20 cellular contexts compared by ENCODE assay signal in the genomic region with DNA sequence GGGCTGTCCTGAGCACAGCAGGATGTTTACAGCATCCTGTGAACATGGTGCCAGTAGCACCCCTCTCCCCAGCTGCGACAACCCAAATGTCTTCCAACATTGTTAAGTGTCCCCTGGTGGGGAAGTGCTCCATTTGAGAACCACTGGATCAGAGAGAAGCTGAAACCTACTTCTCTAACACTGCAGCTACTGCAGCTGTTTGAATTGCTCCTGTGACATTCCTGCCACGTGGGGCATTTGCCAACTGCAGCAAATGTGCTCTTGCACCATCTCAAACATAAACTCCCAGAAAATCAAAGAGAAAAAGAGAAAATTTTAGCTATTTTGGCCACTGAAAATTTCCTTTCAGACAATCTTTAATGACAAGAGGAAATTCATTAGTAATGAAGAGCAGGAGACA. TPM values are rescaled to one million over a fixed set of nuclear protein-coding genes. Genes with fewer than 3 reads are reported as not detected.
DNase-seq lines count a peak whose midpoint lies in the region; ATAC-seq, FAIRE-seq and TF ChIP-seq lines count a peak whose summit lies in the region.
"Had no signal": no experiment of that assay in that cellular context is flagged by ENCODE, and none has a peak within 500 bp of the region (broad histone marks: within the 10 kb centered on the region; RNA-seq: fewer than 3 reads in every experiment).

No MANE protein-coding gene starts in this region.

- no peak overlapping the region for H3K27ac Mint-ChIP-seq in type B pancreatic cell
- H3K27ac Mint-ChIP-seq: T-helper 1 cell treated with Interleukin-12 subunit alpha and Interleukin-12 subunit beta and Interleukin-4 antibody, amounts not matched to agents 30 μg/mL and 1 μg/mL, for 36 hours had no signal

- no peak for TF ChIP-seq POLR2A in HepG2 (IDR thresholded peaks at IDR 0.05; ENCODE audit: insufficient read depth in 1 of 2, low read depth in 2 of 2, low read length in 2 of 2)

- in situ Hi-C loops in brain microvascular endothelial cell (cut with HindIII; ENCODE audit: low pct_ligation_motif_present, low sequenced_read_pairs) (no loop called here), HepG2 (cut with HindIII; ENCODE audit: extremely low pct_ligation_motif_present, low pct_unique_long_range_greater_than_20kb) (no loop called here)

- TF ChIP-seq EP300 in HepG2 (IDR thresholded peaks at IDR 0.05; ENCODE audit: low read depth in 2 of 2, low read length in 2 of 2) (no peak), HepG2 (CRISPR knock-in tag; IDR thresholded peaks at IDR 0.05; ENCODE audit: borderline replicate concordance) (no peak)

- no peaks in the 10 kb centered on the region for H3K79me2 ChIP-seq in HepG2 (ENCODE audit: insufficient read depth, low read length)

- H3K36me3 ChIP-seq in heart right ventricle, result peaks cover 0 to 12% (median 0%) of the 10 kb centered on the region in 9 donors
- H3K36me3 ChIP-seq in brain microvascular endothelial cell (replicated peaks), result no peaks in the 10 kb centered on the region
- no peaks in the 10 kb centered on the region for H3K36me3 ChIP-seq in HepG2 (replicated peaks in 1 of 2; ENCODE audit: control insufficient read depth in 1 of 2, insufficient read depth in 2 of 2, low read length in 2 of 2)
- H3K36me3 ChIP-seq: upper lobe of left lung had no signal

- no TSS peak for BruUV-seq in HepG2 (replicated peaks; lab: Mats Ljungman, UMichigan)

- DNase-seq in heart right ventricle (no peak), right cardiac atrium (no peak), brain microvascular endothelial cell (no peak), HepG2 (ENCODE audit: low spot score) (peak; percentile 32), type B pancreatic cell (ENCODE audit: extremely low spot score, unreplicated experiment) (no peak), dorsolateral prefrontal cortex (no peak)
- DNase-seq: activated CD4-positive, alpha-beta T cell treated with anti-CD3 and anti-CD28 coated beads, Interleukin-2, amount 50 U/mL, for 4 hours; activated gamma-delta T cell treated with Interleukin-2 at 50 U/mL for 16 hours; DND-41; NCI-H1092 treated with DMSO at 0.1 percent for 48 hours; NCI-H226; stimulated activated CD4-positive, alpha-beta T cell treated with anti-CD3 and anti-CD28 coated beads, Interleukin-15, amount 100 ng/mL, for 24 hours; stimulated activated CD8-positive, alpha-beta memory T cell treated with anti-CD3 and anti-CD28 coated beads, Interleukin-4, amount 100 ng/mL, for 48 hours; upper lobe of left lung had no signal

- POLR2A ChIA-PET in HepG2 (lab: Yijun Ruan, JAX), result no interaction called here

- no peak overlapping the region for H3K4me3 Mint-ChIP-seq in type B pancreatic cell
- H3K4me3 Mint-ChIP-seq: central memory CD8-positive, alpha-beta T cell; T-helper 1 cell treated with Interleukin-12 subunit alpha and Interleukin-12 subunit beta and Interleukin-4 antibody, amounts not matched to agents 30 μg/mL and 1 μg/mL, for 36 hours had no signal

- CTCF ChIA-PET in HepG2 (lab: Yijun Ruan, JAX; ENCODE audit: low intra/inter-chr PET ratio, low total read pairs), result no interaction called here

- H3K4me3 ChIP-seq in heart right ventricle (no peak overlapping the region), right cardiac atrium (ENCODE audit: low read length) (no peak overlapping the region), brain microvascular endothelial cell (ENCODE audit: low read depth, low read length) (no peak overlapping the region), HepG2 (replicated peaks in 1 of 3; ENCODE audit: insufficient read depth in 1 of 3, low read depth in 2 of 3, low read length in 3 of 3) (no peak overlapping the region), dorsolateral prefrontal cortex (no peak overlapping the region)
- H3K4me3 ChIP-seq: upper lobe of left lung had no signal

- peaks cover 12% of the 10 kb centered on the region for H3K4me1 Mint-ChIP-seq in type B pancreatic cell (ENCODE audit: unreplicated experiment)
- H3K4me1 Mint-ChIP-seq: central memory CD8-positive, alpha-beta T cell had no signal

- no peak overlapping the region for H3K9ac ChIP-seq in HepG2 (ENCODE audit: insufficient read depth, low read depth, low read length)

- ATAC-seq in heart right ventricle (no peak), right cardiac atrium (no peak), HepG2 (peak; percentile 74), HG02571 (IDR thresholded peaks at IDR 0.05; ENCODE audit: unreplicated experiment) (no peak), GM19035 (IDR thresholded peaks at IDR 0.05; ENCODE audit: unreplicated experiment) (no peak)

- FAIRE-seq in HepG2 (lab: Jason Lieb, UNC), result no peak
- FAIRE-seq: islet of Langerhans had no signal

- H3K4me1 ChIP-seq in heart right ventricle (peaks cover 0 to 22% (median 3%) of the 10 kb centered on the region in 9 donors), right cardiac atrium (ENCODE audit: control insufficient read depth, insufficient read depth, low read length) (no peaks in the 10 kb centered on the region), HepG2 (ENCODE audit: insufficient read depth, low read length) (peaks cover 20% of the 10 kb centered on the region)

- H2AFZ ChIP-seq in HepG2 (ENCODE audit: low read length), result no peak overlapping the region

- H3K27me3 ChIP-seq in heart right ventricle (no peaks in the 10 kb centered on the region), right cardiac atrium (ENCODE audit: control insufficient read depth, insufficient read depth) (no peaks in the 10 kb centered on the region), brain microvascular endothelial cell (replicated peaks) (no peaks in the 10 kb centered on the region), HepG2 (ENCODE audit: control insufficient read depth in 1 of 2, insufficient read depth in 2 of 2, low read length in 2 of 2) (peaks cover 0 to 2% of the 10 kb centered on the region in 2 experiments; a peak in 1 of 5 replicates), dorsolateral prefrontal cortex (no peaks in the 10 kb centered on the region)
- H3K27me3 ChIP-seq: upper lobe of left lung had no signal

- 53 to 58% methylated on average over 2 of the region's 2 CpGs for WGBS in heart right ventricle, 2 donors
- 52% methylated on average over 2 of the region's 2 CpGs for WGBS in right cardiac atrium
- 32% methylated on average over 2 of the region's 2 CpGs for WGBS in HepG2 (ENCODE audit: low lambda C conversion rate)

- H3K27me3 Mint-ChIP-seq in type B pancreatic cell, result no peaks in the 10 kb centered on the region
- H3K27me3 Mint-ChIP-seq: central memory CD8-positive, alpha-beta T cell had no signal

- no peaks in the 10 kb centered on the region for H3K9me3 Mint-ChIP-seq in type B pancreatic cell
- H3K9me3 Mint-ChIP-seq: central memory CD8-positive, alpha-beta T cell; T-helper 1 cell treated with Interleukin-12 subunit alpha and Interleukin-12 subunit beta and Interleukin-4 antibody, amounts not matched to agents 30 μg/mL and 1 μg/mL, for 36 hours had no signal

- H4K20me1 ChIP-seq in HepG2 (ENCODE audit: insufficient read depth, low read length), result no peaks in the 10 kb centered on the region

- H3K4me2 ChIP-seq in HepG2 (ENCODE audit: low read depth, low read length), result no peak overlapping the region

- H3K36me3 Mint-ChIP-seq in type B pancreatic cell, result no peaks in the 10 kb centered on the region

- H3K9me3 ChIP-seq in heart right ventricle, result no peaks in the 10 kb centered on the region
- no peaks in the 10 kb centered on the region for H3K9me3 ChIP-seq in right cardiac atrium (ENCODE audit: control insufficient read depth, low read length)
- no peaks in the 10 kb centered on the region for H3K9me3 ChIP-seq in HepG2 (ENCODE audit: low read length)
- H3K9me3 ChIP-seq: upper lobe of left lung had no signal

- intact Hi-C loops in heart right ventricle (cut with DNase I), result no loop called here
- intact Hi-C loops in right cardiac atrium (cut with DNase I), result no loop called here
- intact Hi-C loops in HepG2 (cut with micrococcal nuclease; ENCODE audit: unreplicated experiment), result no loop called here
- intact Hi-C loops in dorsolateral prefrontal cortex (cut with DNase I), result no loop called here

- TF ChIP-seq CTCF in heart right ventricle (IDR thresholded peaks at IDR 0.05), result peak in 5 of 9 donors; percentile 18 to 43 (median 34)
- TF ChIP-seq CTCF in brain microvascular endothelial cell (IDR thresholded peaks at IDR 0.05; ENCODE audit: low read depth, low read length, missing control alignments), result peak; percentile 35
- peak; percentile 52 for TF ChIP-seq CTCF in HepG2 (CRISPR knock-in tag; IDR thresholded peaks at IDR 0.05)
- peak; percentile 35 for TF ChIP-seq CTCF in type B pancreatic cell (conservative IDR thresholded peaks at IDR 0.05)
- TF ChIP-seq CTCF in dorsolateral prefrontal cortex (IDR thresholded peaks at IDR 0.05 in 54 of 56, conservative IDR thresholded peaks at IDR 0.05 in 2 of 56; ENCODE audit: low read depth in 1 of 56, partially characterized antibody in 56 of 56), result no peak

- H3K27ac ChIP-seq in heart right ventricle (no peak overlapping the region), right cardiac atrium (ENCODE audit: low read length) (no peak overlapping the region), brain microvascular endothelial cell (no peak overlapping the region), HepG2 (ENCODE audit: extremely low read length, insufficient read depth, low read length) (no peak overlapping the region), dorsolateral prefrontal cortex (no peak overlapping the region)
- H3K27ac ChIP-seq: upper lobe of left lung had no signal

- no peak for TF ChIP-seq RAD21 in HepG2 (CRISPR knock-in tag; IDR thresholded peaks at IDR 0.05)

RNA-seq across cellular contexts. Expression of gene SLC2A5, which starts 11.0 kb away (rescaled TPM):
- total RNA-seq in heart right ventricle (10 to 100 TPM in 1 of 10 donors, 1 to 10 TPM in 9; 1.3 to 15.6 (median 4.3) TPM), right cardiac atrium (1 to 10 TPM in 3 of 4 donors, under 1 TPM in 1; 0.93 to 3.6 (median 2.7) TPM), HepG2 (2016; rRNA removed; fragmentation: Illumina TruSeq; extraction: Trizol) (0.04 TPM in 1 of 2 replicates, not detected in the other), type B pancreatic cell (ENCODE audit: low replicate concordance) (2.7 and 10.7 TPM in 2 replicates), dorsolateral prefrontal cortex (10 to 100 TPM in 99 of 120 experiments, 1 to 10 TPM in 21; 2.9 to 56.3 (median 15.9) TPM)
- polyA plus RNA-seq in heart right ventricle (1 to 10 TPM in 1 of 2 donors, under 1 TPM in 1; 0.39 to 1.7 TPM), right cardiac atrium (2.2 TPM), HepG2 (2011; rRNA removed) (0.54 and 0.80 TPM in 2 replicates)
- not detected in 2 replicates for total RNA-seq in HepG2 (2016; cell fraction: cytosol; rRNA removed; fragmentation: Illumina TruSeq; extraction: Trizol; ENCODE audit: low read depth)
- not detected in 2 replicates for total RNA-seq in HepG2 (2016; cell fraction: insoluble cytoplasmic fraction; rRNA removed; fragmentation: Illumina TruSeq; extraction: Trizol)
- total RNA-seq in HepG2 (2016; cell fraction: membrane; rRNA removed; fragmentation: Illumina TruSeq; extraction: Trizol), result not detected in 2 replicates
- total RNA-seq in HepG2 (2016; cell fraction: nucleus; rRNA removed; fragmentation: Illumina TruSeq; extraction: Trizol), result not detected in 2 replicates
- polyA plus RNA-seq in HepG2 (2011; cell fraction: cytosol; rRNA removed), result 0.27 and 0.46 TPM in 2 replicates
- 2.7 and 3.8 TPM in 2 replicates for polyA plus RNA-seq in HepG2 (2011; cell fraction: nucleus; rRNA removed)
- 0.16 and 0.68 TPM in 2 replicates for polyA plus RNA-seq in HepG2 (2012)
- polyA plus RNA-seq in HepG2 (2016; cell fraction: cytosol; fragmentation: Illumina TruSeq; extraction: Trizol; ENCODE audit: low read depth), result not detected in 2 replicates
- polyA plus RNA-seq in HepG2 (2016; cell fraction: insoluble cytoplasmic fraction; fragmentation: Illumina TruSeq; extraction: Trizol; ENCODE audit: low read depth), result not detected in 2 replicates
- not detected in 2 replicates for polyA plus RNA-seq in HepG2 (2016; cell fraction: membrane; fragmentation: Illumina TruSeq; extraction: Trizol; ENCODE audit: low read depth)
- polyA plus RNA-seq in HepG2 (2016; cell fraction: nucleus; fragmentation: Illumina TruSeq; extraction: Trizol; ENCODE audit: insufficient read depth, low read depth), result not detected in 2 replicates
- polyA minus RNA-seq in HepG2 (2011; rRNA and poly(A)+ RNA removed; ENCODE audit: low replicate concordance), result 0.24 TPM in 1 of 2 replicates, not detected in the other
- polyA minus RNA-seq in HepG2 (2011; cell fraction: cytosol; rRNA and poly(A)+ RNA removed), result 0.99 TPM in 1 of 2 replicates, not detected in the other
- 1.2 TPM in 1 of 2 replicates, not detected in the other for polyA minus RNA-seq in HepG2 (2011; cell fraction: nucleus; rRNA and poly(A)+ RNA removed)
- polyA plus RNA-seq: neural cell had no signal

RNA-seq across cellular contexts. Expression of gene SLC2A7, which starts 32.2 kb away (rescaled TPM):
- total RNA-seq in heart right ventricle (under 1 TPM in 1 of 10 donors, not detected in 9; 0.16 TPM), right cardiac atrium (not detected), HepG2 (2016; rRNA removed; fragmentation: Illumina TruSeq; extraction: Trizol) (not detected in 2 replicates), type B pancreatic cell (ENCODE audit: low replicate concordance) (not detected in 2 replicates), dorsolateral prefrontal cortex (under 1 TPM in 1 of 120 experiments, not detected in 119; 0.35 TPM)
- polyA plus RNA-seq in heart right ventricle (not detected), right cardiac atrium (not detected), HepG2 (2011; rRNA removed) (not detected in 2 replicates)
- not detected in 2 replicates for total RNA-seq in HepG2 (2016; cell fraction: cytosol; rRNA removed; fragmentation: Illumina TruSeq; extraction: Trizol; ENCODE audit: low read depth)
- total RNA-seq in HepG2 (2016; cell fraction: insoluble cytoplasmic fraction; rRNA removed; fragmentation: Illumina TruSeq; extraction: Trizol), result not detected in 2 replicates
- total RNA-seq in HepG2 (2016; cell fraction: membrane; rRNA removed; fragmentation: Illumina TruSeq; extraction: Trizol), result not detected in 2 replicates
- total RNA-seq in HepG2 (2016; cell fraction: nucleus; rRNA removed; fragmentation: Illumina TruSeq; extraction: Trizol), result not detected in 2 replicates
- not detected in 2 replicates for polyA plus RNA-seq in HepG2 (2011; cell fraction: cytosol; rRNA removed)
- not detected in 2 replicates for polyA plus RNA-seq in HepG2 (2011; cell fraction: nucleus; rRNA removed)
- not detected in 2 replicates for polyA plus RNA-seq in HepG2 (2012)
- not detected in 2 replicates for polyA plus RNA-seq in HepG2 (2016; cell fraction: cytosol; fragmentation: Illumina TruSeq; extraction: Trizol; ENCODE audit: low read depth)
- polyA plus RNA-seq in HepG2 (2016; cell fraction: insoluble cytoplasmic fraction; fragmentation: Illumina TruSeq; extraction: Trizol; ENCODE audit: low read depth), result not detected in 2 replicates
- polyA plus RNA-seq in HepG2 (2016; cell fraction: membrane; fragmentation: Illumina TruSeq; extraction: Trizol; ENCODE audit: low read depth), result not detected in 2 replicates
- polyA plus RNA-seq in HepG2 (2016; cell fraction: nucleus; fragmentation: Illumina TruSeq; extraction: Trizol; ENCODE audit: insufficient read depth, low read depth), result not detected in 2 replicates
- polyA minus RNA-seq in HepG2 (2011; rRNA and poly(A)+ RNA removed; ENCODE audit: low replicate concordance), result not detected in 2 replicates
- not detected in 2 replicates for polyA minus RNA-seq in HepG2 (2011; cell fraction: cytosol; rRNA and poly(A)+ RNA removed)
- not detected in 2 replicates for polyA minus RNA-seq in HepG2 (2011; cell fraction: nucleus; rRNA and poly(A)+ RNA removed)
- total RNA-seq: upper lobe of left lung had no signal
- polyA plus RNA-seq: neural cell had no signal

Comparison
In these comparisons a context has a peak if more than half of its experiments do, and no peak if none do; other contexts are left out.
1. CTCF ChIP-seq: peak in heart right ventricle (5 of 9), brain microvascular endothelial cell (single experiment), HepG2 (single experiment) and type B pancreatic cell (single experiment); none in dorsolateral prefrontal cortex (0 of 56).